In genomic region chr11:4187055-4187988, GRCh38 we compare ENCODE assay signal across 8 cellular contexts.
DNase-seq lines count a peak whose midpoint lies in the region; ATAC-seq and TF ChIP-seq lines count a peak whose summit lies in the region.

No MANE protein-coding gene starts in this region.

- H3K4me1 Mint-ChIP-seq in activated T-cell treated with anti-CD3 and anti-CD28 coated beads, Interleukin-2, amount 50 U/mL, for 24 hours (ENCODE audit: low read depth) = peaks cover 8% of the 10 kb centered on the region

- H3K9ac ChIP-seq in HUES48 (ENCODE audit: low read depth, low read length) (peak overlapping the region; percentile 77; the same call in 1 of the 2 replicates), muscle layer of colon (ENCODE audit: low read length) (peak overlapping the region; percentile 14)

- no peak overlapping the region for H3K27ac Mint-ChIP-seq in activated T-cell treated with anti-CD3 and anti-CD28 coated beads, Interleukin-2, amount 50 U/mL, for 24 hours

- no peaks in the 10 kb centered on the region for H3K9me3 ChIP-seq in HUES48 (ENCODE audit: control insufficient read depth, insufficient read depth, low read length)
- H3K9me3 ChIP-seq in esophagus muscularis mucosa = no peaks in the 10 kb centered on the region
- no peaks in the 10 kb centered on the region for H3K9me3 ChIP-seq in muscle layer of colon (ENCODE audit: low read length)

- no peak for TF ChIP-seq POLR2A in esophagus muscularis mucosa (IDR thresholded peaks at IDR 0.05; ENCODE audit: low read depth)

- peak overlapping the region; percentile 86 for H3K4me3 ChIP-seq in HUES48 (ENCODE audit: low read depth, low read length)
- peak overlapping the region; percentile 65 to 80 (median 70) for H3K4me3 ChIP-seq in esophagus muscularis mucosa
- H3K4me3 ChIP-seq in muscle layer of colon (ENCODE audit: low read depth in 1 of 2, low read length in 2 of 2) = peak overlapping the region; percentile 49

- H3K9me3 Mint-ChIP-seq in activated T-cell treated with anti-CD3 and anti-CD28 coated beads, Interleukin-2, amount 50 U/mL, for 24 hours = no peaks in the 10 kb centered on the region

- DNase-seq in DMS 273 treated with DMSO at 0.1 percent for 48 hours (lab: John Stamatoyannopoulos, UW) = peak; percentile 11
- peak; percentile 89 for DNase-seq in OCI-M1 (lab: John Stamatoyannopoulos, UW)
- peak; percentile 94 for DNase-seq in activated T-cell treated with anti-CD3 and anti-CD28 coated beads, Interleukin-2, amount 50 U/mL, for 24 hours
- DNase-seq in esophagus muscularis mucosa (ENCODE audit: extremely low spot score) = peak; percentile 96
- DNase-seq in stimulated activated CD8-positive, alpha-beta memory T cell treated with anti-CD3 and anti-CD28 coated beads, Interleukin-4, amount 100 ng/mL, for 4 hours (ENCODE audit: low read depth in 2 of 2, low spot score in 1 of 2) = peak; percentile 59 to 68

- 0 out of 2 replicates have a peak, but pooled peaks cover 5% of the 10 kb centered on the region for H3K4me1 ChIP-seq in HUES48 (ENCODE audit: control insufficient read depth, insufficient read depth, low read length)
- H3K4me1 ChIP-seq in esophagus muscularis mucosa = peaks cover 5 to 41% (median 34%) of the 10 kb centered on the region in 4 donors
- H3K4me1 ChIP-seq in muscle layer of colon (ENCODE audit: insufficient read depth, low read length) = peaks cover 29% of the 10 kb centered on the region

- peak overlapping the region; percentile 69 for H3K4me3 Mint-ChIP-seq in activated T-cell treated with anti-CD3 and anti-CD28 coated beads, Interleukin-2, amount 50 U/mL, for 24 hours

- ATAC-seq in GM21515 (IDR thresholded peaks at IDR 0.05; ENCODE audit: unreplicated experiment) = peak; percentile 94

- WGBS in esophagus muscularis mucosa = 0% methylated on average over 11 of the region's 83 CpGs

- H3K27ac ChIP-seq in HUES48 (ENCODE audit: low read depth, low read length) (no peak overlapping the region), esophagus muscularis mucosa (replicated peaks in 1 of 4) (peak overlapping the region; percentile 71 to 80 (median 80)), muscle layer of colon (ENCODE audit: low read depth, low read length) (peak overlapping the region; percentile 71)

- intact Hi-C loops in esophagus muscularis mucosa (cut with DNase I) = loop anchor here (1.0 to 2.0 kb wide), 2 partner anchors 306 to 351 kb away; no protein-coding TSS in a partner anchor

- peaks cover 9% of the 10 kb centered on the region for H3K27me3 Mint-ChIP-seq in activated T-cell treated with anti-CD3 and anti-CD28 coated beads, Interleukin-2, amount 50 U/mL, for 24 hours

- H3K36me3 ChIP-seq in HUES48 (ENCODE audit: control insufficient read depth, insufficient read depth, low read length) (no peaks in the 10 kb centered on the region), esophagus muscularis mucosa (no peaks in the 10 kb centered on the region), muscle layer of colon (ENCODE audit: insufficient read depth, low read length) (no peaks in the 10 kb centered on the region)

- TF ChIP-seq EP300 in esophagus muscularis mucosa (IDR thresholded peaks at IDR 0.05) = no peak

- peaks cover 8% of the 10 kb centered on the region for H3K27me3 ChIP-seq in HUES48 (ENCODE audit: control insufficient read depth, insufficient read depth, low read length)
- no peaks in the 10 kb centered on the region for H3K27me3 ChIP-seq in esophagus muscularis mucosa
- no peaks in the 10 kb centered on the region for H3K27me3 ChIP-seq in muscle layer of colon (ENCODE audit: control insufficient read depth in 1 of 2, insufficient read depth in 2 of 2, low read length in 2 of 2)

- no peaks in the 10 kb centered on the region for H3K36me3 Mint-ChIP-seq in activated T-cell treated with anti-CD3 and anti-CD28 coated beads, Interleukin-2, amount 50 U/mL, for 24 hours (ENCODE audit: low read depth)

- TF ChIP-seq CTCF in esophagus muscularis mucosa (IDR thresholded peaks at IDR 0.05) = peak; percentile 91 to 97 (median 94)

Comparison
In these comparisons a context has a peak if more than half of its experiments do, and no peak if none do; other contexts are left out.
1. DNase-seq: peak in every context shown above with its lines; median percentile 96 in esophagus muscularis mucosa; 94 in activated T-cell treated with anti-CD3 and anti-CD28 coated beads, Interleukin-2, amount 50 U/mL, for 24 hours; 89 in OCI-M1; 64 in stimulated activated CD8-positive, alpha-beta memory T cell treated with anti-CD3 and anti-CD28 coated beads, Interleukin-4, amount 100 ng/mL, for 4 hours; 11 in DMS 273 treated with DMSO at 0.1 percent for 48 hours.